7 cellular contexts compared by ENCODE assay signal in genomic region chrX:72621619-72622485, GRCh38. TPM values are rescaled to one million over a fixed set of nuclear protein-coding genes. Genes with fewer than 3 reads are reported as not detected.
A peak's percentile ranks its signal among the peaks of the same experiment; 100 is the strongest.
DNase-seq lines count a peak whose midpoint lies in the region; ATAC-seq and TF ChIP-seq lines count a peak whose summit lies in the region.

No MANE protein-coding gene starts in this region.

- in situ Hi-C loops in ACHN (cut with HindIII; ENCODE audit: low pct_ligation_motif_present, low pct_unique_long_range_greater_than_20kb, low sequenced_read_pairs) = no loop called here

- DNase-seq in renal cortical epithelial cell (ENCODE audit: low read depth) = peak; percentile 15
- no peak for DNase-seq in ACHN
- DNase-seq in NCI-H1436 treated with DMSO at 0.1 percent for 48 hours (lab: John Stamatoyannopoulos, UW) = no peak
- no peak for DNase-seq in type B pancreatic cell (ENCODE audit: extremely low spot score, unreplicated experiment)

- H3K27me3 Mint-ChIP-seq in type B pancreatic cell = no peaks in the 10 kb centered on the region

- peaks cover 6% of the 10 kb centered on the region for H3K36me3 Mint-ChIP-seq in type B pancreatic cell

- H3K4me3 Mint-ChIP-seq in type B pancreatic cell = no peak overlapping the region

- no peak overlapping the region for H3K27ac Mint-ChIP-seq in type B pancreatic cell

- ATAC-seq in GM19025 (IDR thresholded peaks at IDR 0.05; ENCODE audit: low read depth, unreplicated experiment) (peak; percentile 73), HG02870 (IDR thresholded peaks at IDR 0.05; ENCODE audit: unreplicated experiment) (peak; percentile 90), SK-N-SH treated with all-trans-retinoic acid at 6 μM for 48 hours (peak; percentile 66)

- TF ChIP-seq CTCF in type B pancreatic cell (conservative IDR thresholded peaks at IDR 0.05) = no peak

- no peaks in the 10 kb centered on the region for H3K9me3 Mint-ChIP-seq in type B pancreatic cell

- H3K4me1 Mint-ChIP-seq in type B pancreatic cell (ENCODE audit: unreplicated experiment) = no peaks in the 10 kb centered on the region

TF ChIP-seq in SK-N-SH treated with all-trans-retinoic acid at 6 μM for 48 hours, 23 proteins besides CTCF, POLR2A, EP300 and RAD21:
- no peak for TF ChIP-seq ZFP30 (CRISPR knock-in tag; IDR thresholded peaks at IDR 0.05)
- TF ChIP-seq OSR1 (CRISPR knock-in tag; IDR thresholded peaks at IDR 0.05) = no peak
- TF ChIP-seq ZFP3 (CRISPR knock-in tag; IDR thresholded peaks at IDR 0.05) = no peak
- no peak for TF ChIP-seq SNAI2 (CRISPR knock-in tag; IDR thresholded peaks at IDR 0.05)
- no peak for TF ChIP-seq CSDC2 (CRISPR knock-in tag; IDR thresholded peaks at IDR 0.05)
- TF ChIP-seq ZNF565 (CRISPR knock-in tag; conservative IDR thresholded peaks at IDR 0.05; ENCODE audit: low read depth) = no peak
- TF ChIP-seq ZNF70 (CRISPR knock-in tag; IDR thresholded peaks at IDR 0.05) = no peak
- TF ChIP-seq ISL1 (CRISPR knock-in tag; IDR thresholded peaks at IDR 0.05) = no peak
- TF ChIP-seq, protein P1, sequence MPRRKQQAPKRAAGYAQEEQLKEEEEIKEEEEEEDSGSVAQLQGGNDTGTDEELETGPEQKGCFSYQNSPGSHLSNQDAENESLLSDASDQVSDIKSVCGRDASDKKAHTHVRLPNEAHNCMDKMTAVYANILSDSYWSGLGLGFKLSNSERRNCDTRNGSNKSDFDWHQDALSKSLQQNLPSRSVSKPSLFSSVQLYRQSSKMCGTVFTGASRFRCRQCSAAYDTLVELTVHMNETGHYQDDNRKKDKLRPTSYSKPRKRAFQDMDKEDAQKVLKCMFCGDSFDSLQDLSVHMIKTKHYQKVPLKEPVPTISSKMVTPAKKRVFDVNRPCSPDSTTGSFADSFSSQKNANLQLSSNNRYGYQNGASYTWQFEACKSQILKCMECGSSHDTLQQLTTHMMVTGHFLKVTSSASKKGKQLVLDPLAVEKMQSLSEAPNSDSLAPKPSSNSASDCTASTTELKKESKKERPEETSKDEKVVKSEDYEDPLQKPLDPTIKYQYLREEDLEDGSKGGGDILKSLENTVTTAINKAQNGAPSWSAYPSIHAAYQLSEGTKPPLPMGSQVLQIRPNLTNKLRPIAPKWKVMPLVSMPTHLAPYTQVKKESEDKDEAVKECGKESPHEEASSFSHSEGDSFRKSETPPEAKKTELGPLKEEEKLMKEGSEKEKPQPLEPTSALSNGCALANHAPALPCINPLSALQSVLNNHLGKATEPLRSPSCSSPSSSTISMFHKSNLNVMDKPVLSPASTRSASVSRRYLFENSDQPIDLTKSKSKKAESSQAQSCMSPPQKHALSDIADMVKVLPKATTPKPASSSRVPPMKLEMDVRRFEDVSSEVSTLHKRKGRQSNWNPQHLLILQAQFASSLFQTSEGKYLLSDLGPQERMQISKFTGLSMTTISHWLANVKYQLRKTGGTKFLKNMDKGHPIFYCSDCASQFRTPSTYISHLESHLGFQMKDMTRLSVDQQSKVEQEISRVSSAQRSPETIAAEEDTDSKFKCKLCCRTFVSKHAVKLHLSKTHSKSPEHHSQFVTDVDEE (CRISPR knock-in tag; IDR thresholded peaks at IDR 0.05) = no peak
- TF ChIP-seq GLIS3 (CRISPR knock-in tag; IDR thresholded peaks at IDR 0.05) = no peak
- TF ChIP-seq, protein P2, sequence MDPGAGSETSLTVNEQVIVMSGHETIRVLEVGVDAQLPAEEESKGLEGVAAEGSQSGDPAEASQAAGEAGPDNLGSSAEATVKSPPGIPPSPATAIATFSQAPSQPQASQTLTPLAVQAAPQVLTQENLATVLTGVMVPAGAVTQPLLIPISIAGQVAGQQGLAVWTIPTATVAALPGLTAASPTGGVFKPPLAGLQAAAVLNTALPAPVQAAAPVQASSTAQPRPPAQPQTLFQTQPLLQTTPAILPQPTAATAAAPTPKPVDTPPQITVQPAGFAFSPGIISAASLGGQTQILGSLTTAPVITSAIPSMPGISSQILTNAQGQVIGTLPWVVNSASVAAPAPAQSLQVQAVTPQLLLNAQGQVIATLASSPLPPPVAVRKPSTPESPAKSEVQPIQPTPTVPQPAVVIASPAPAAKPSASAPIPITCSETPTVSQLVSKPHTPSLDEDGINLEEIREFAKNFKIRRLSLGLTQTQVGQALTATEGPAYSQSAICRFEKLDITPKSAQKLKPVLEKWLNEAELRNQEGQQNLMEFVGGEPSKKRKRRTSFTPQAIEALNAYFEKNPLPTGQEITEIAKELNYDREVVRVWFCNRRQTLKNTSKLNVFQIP (CRISPR knock-in tag; IDR thresholded peaks at IDR 0.05; ENCODE audit: borderline replicate concordance, low read depth) = no peak
- no peak for TF ChIP-seq ZC3H10 (CRISPR knock-in tag; IDR thresholded peaks at IDR 0.05)
- TF ChIP-seq BACH2 (CRISPR knock-in tag; IDR thresholded peaks at IDR 0.05; ENCODE audit: borderline replicate concordance) = no peak

RNA-seq across cellular contexts. Expression of gene HDAC8, which starts 49.2 kb away (rescaled TPM):
- total RNA-seq in renal cortical epithelial cell (28.0 and 48.0 TPM in 2 replicates), type B pancreatic cell (ENCODE audit: low replicate concordance) (30.3 and 32.4 TPM in 2 replicates)
